In the genomic region with DNA sequence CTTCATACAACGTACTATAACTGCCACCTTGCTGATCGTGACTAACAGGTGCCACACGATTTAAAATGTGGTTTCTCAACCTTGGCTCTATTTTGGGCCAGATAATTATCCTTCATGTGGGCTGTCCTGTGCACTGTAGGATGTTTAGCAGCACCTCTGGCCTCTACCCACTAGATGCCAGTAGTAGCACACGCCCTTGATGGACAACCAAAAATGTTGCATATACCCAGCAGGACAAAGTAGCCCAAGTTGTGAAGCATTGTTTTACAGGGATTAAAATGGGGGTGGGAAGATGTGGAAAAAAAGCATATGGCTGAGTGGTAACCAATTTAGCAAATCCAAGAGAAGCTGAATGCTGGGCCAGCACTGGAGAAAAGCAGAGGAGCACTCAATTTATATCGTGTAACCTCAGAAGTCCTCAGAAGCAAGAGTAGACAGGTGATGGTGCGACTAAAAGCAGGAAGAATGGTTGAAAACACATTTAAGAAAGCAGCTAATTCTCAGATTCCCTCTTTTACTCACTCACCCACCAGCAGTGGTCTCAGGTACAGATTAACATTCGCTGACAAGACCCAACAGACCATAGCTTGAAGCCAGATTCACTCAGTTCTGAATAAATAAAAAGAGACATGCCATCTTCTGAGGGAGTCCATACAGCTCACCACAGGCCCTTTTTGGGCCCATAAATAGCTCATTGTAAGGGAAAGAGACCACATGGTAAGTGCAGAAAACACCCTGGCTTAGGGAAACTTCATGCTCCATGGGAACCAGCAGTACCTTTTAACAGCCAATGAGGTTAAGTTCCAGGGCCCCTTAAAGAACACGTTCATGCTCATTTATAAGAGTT, we compare ENCODE assay signal across 9 cellular contexts. TPM values are rescaled to one million over a fixed set of nuclear protein-coding genes. Genes with fewer than 3 reads are reported as not detected.
DNase-seq lines count a peak whose midpoint lies in the region; ATAC-seq and TF ChIP-seq lines count a peak whose summit lies in the region.
"Had no signal": no experiment of that assay in that cellular context is flagged by ENCODE, and none has a peak within 500 bp of the region (broad histone marks: within the 10 kb centered on the region; RNA-seq: fewer than 3 reads in every experiment).

No MANE protein-coding gene starts in this region.

- H3K36me3 ChIP-seq in HUES6 (ENCODE audit: control insufficient read depth, insufficient read depth, low read length): peaks cover 10% of the 10 kb centered on the region
- H3K36me3 ChIP-seq in lung (ENCODE audit: control insufficient read depth in 2 of 2, insufficient read depth in 2 of 2, low read length in 2 of 2): peaks cover 7% of the 10 kb centered on the region in 2 donors

- no peak overlapping the region for H3K4me3 ChIP-seq in HUES6 (ENCODE audit: low read depth, low read length)
- no peak overlapping the region for H3K4me3 ChIP-seq in WI38 (ENCODE audit: low read depth, low read length)
- no peak overlapping the region for H3K4me3 ChIP-seq in lung
- H3K4me3 ChIP-seq: skin epidermis had no signal

- DNase-seq in AML-193 (lab: John Stamatoyannopoulos, UW): peak; percentile 21 to 22
- DNase-seq in chondrocyte (ENCODE audit: low spot score): no peak
- DNase-seq in lung (ENCODE audit: low spot score): no peak
- peak; percentile 56 for DNase-seq in superior temporal gyrus (ENCODE audit: extremely low spot score)
- no peak for DNase-seq in NCI-H2227 (lab: John Stamatoyannopoulos, UW; ENCODE audit: unreplicated experiment)

- H3K4me1 Mint-ChIP-seq in chondrocyte (ENCODE audit: low read depth): peaks cover 3% of the 10 kb centered on the region

- H3K4me1 ChIP-seq in HUES6 (ENCODE audit: control insufficient read depth, insufficient read depth, low read length) (peaks cover 8% of the 10 kb centered on the region; the same call in 1 of the 2 replicates), lung (ENCODE audit: control insufficient read depth in 2 of 2, insufficient read depth in 2 of 2, low read length in 2 of 2) (no peaks in the 10 kb centered on the region)

- ATAC-seq in GM18867 (IDR thresholded peaks at IDR 0.05; ENCODE audit: unreplicated experiment) (peak; percentile 86), lung (ENCODE audit: insufficient read depth, low FRiP score) (no peak)

- H3K9ac ChIP-seq in HUES6 (ENCODE audit: low read length): no peak overlapping the region

- H3K36me3 Mint-ChIP-seq in chondrocyte (ENCODE audit: low read depth): peaks cover 16% of the 10 kb centered on the region

- 80 to 81% methylated on average over 8 of the region's 8 CpGs for WGBS in lung, 2 donors

- no peaks in the 10 kb centered on the region for H3K9me3 ChIP-seq in HUES6 (ENCODE audit: control insufficient read depth, insufficient read depth, low read depth, low read length)
- no peaks in the 10 kb centered on the region for H3K9me3 ChIP-seq in lung (ENCODE audit: control insufficient read depth in 2 of 2, insufficient read depth in 1 of 2, low read length in 1 of 2)

- H3K27me3 Mint-ChIP-seq in chondrocyte (ENCODE audit: low read depth): no peaks in the 10 kb centered on the region

- TF ChIP-seq CTCF in WI38 (IDR thresholded peaks at IDR 0.05; ENCODE audit: low read depth, low read length): peak; percentile 49
- peak; percentile 73 for TF ChIP-seq CTCF in chondrocyte (IDR thresholded peaks at IDR 0.05)
- peak; percentile 67 for TF ChIP-seq CTCF in lung (IDR thresholded peaks at IDR 0.05; ENCODE audit: control extremely low read depth, extremely low read depth)

- H3K9me3 Mint-ChIP-seq in chondrocyte (ENCODE audit: low read depth): no peaks in the 10 kb centered on the region

- H3K27me3 ChIP-seq in HUES6 (ENCODE audit: control insufficient read depth, insufficient read depth, low read length) (no peaks in the 10 kb centered on the region), lung (ENCODE audit: control insufficient read depth, insufficient read depth) (no peaks in the 10 kb centered on the region)

- H3K4me3 Mint-ChIP-seq in chondrocyte (ENCODE audit: unreplicated experiment): no peak overlapping the region

- H3K27ac Mint-ChIP-seq in chondrocyte (ENCODE audit: unreplicated experiment): no peak overlapping the region

- H3K27ac ChIP-seq in HUES6 (ENCODE audit: low read depth, low read length) (peak overlapping the region; percentile 1; the same call in 1 of the 2 replicates), lung (ENCODE audit: low read depth in 1 of 2, low read length in 1 of 2) (no peak overlapping the region)

RNA-seq across cellular contexts. Expression of gene RAPH1, which starts 50.6 kb away (rescaled TPM):
- 58.9 to 71.6 TPM (median 71.5 TPM) in 3 replicates for total RNA-seq in chondrocyte
- 10 to 100 TPM; 60.5 to 62.7 TPM for total RNA-seq in lung
- polyA plus RNA-seq in lung: 1 to 10 TPM; 7.2 to 9.6 TPM

Comparison
In these comparisons a context has a peak if more than half of its experiments do, and no peak if none do; other contexts are left out.
1. DNase-seq: peak in AML-193 (2 of 2) and superior temporal gyrus (single experiment); none in chondrocyte (single experiment), lung (single experiment) and NCI-H2227 (single experiment).
2. Peak in every context shown above with its lines, with median percentiles within 50 percentile points of each other: CTCF ChIP-seq.